Comparison of ENCODE assay signal across 23 cellular contexts in the genomic region with DNA sequence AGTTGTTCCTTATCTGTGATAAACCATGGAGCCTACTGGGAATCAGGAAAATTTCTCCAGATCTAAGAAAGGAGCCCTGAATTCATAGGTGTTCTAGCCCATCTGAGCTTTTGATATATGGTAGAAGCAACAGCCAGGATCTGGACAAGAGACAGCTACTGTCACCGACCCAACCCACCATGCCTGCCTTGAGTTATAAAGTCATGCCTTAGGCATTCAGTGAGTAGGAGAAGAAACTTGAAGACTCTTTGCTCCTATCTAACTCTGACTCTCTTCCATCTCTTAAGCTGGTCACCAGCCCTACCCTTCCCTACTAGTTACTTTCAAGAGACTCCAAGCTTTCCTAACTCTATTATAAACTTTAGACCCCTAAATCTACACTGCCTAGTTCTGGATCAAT.
"Had no signal": no experiment of that assay in that cellular context is flagged by ENCODE, and none has a peak within 500 bp of the region (broad histone marks: within the 10 kb centered on the region; RNA-seq: fewer than 3 reads in every experiment).

No MANE protein-coding gene starts in this region.

- ATAC-seq: activated T-helper 17 cell treated with anti-CD3 and anti-CD28 coated beads, Interleukin-2, amount 50 U/mL, for 72 hours had no signal

- H3K9me3 ChIP-seq: Peyer's patch, SK-N-SH had no signal

- DNase-seq: activated CD4-positive, alpha-beta memory T cell treated with anti-CD3 and anti-CD28 coated beads, Interleukin-2, amount 10 ng/mL, durations not matched to agents 7 days and 5 days; activated CD4-positive, alpha-beta T cell treated with anti-CD3 and anti-CD28 coated beads, Interleukin-2, amount 10 ng/mL, durations not matched to agents 7 days and 5 days; activated CD4-positive, CD25-positive, alpha-beta regulatory T cell; activated gamma-delta T cell; activated naive CD4-positive, alpha-beta T cell treated with anti-CD3 and anti-CD28 coated beads for 36 hours; activated T-cell treated with anti-CD3 and anti-CD28 coated beads for 4 hours; activated T-cell treated with anti-CD3 and anti-CD28 coated beads, Interleukin-2, amount 50 U/mL, for 48 hours; cerebellar nuclear complex; MM.1S; NCI-H1105; NCI-H1436; NCI-H1694 treated with DMSO at 0.1 percent for 48 hours; NCI-H2029 treated with DMSO at 0.1 percent for 48 hours; NCI-H446; NCI-H524; Peyer's patch; Right ventricle myocardium superior; SJCRH30; SK-N-SH; T-helper 1 cell had no signal

- H3K27ac ChIP-seq: Peyer's patch, RWPE1, SJCRH30, VCaP had no signal

- H3K4me2 ChIP-seq: SK-N-SH had no signal

- H3K9ac ChIP-seq: SK-N-SH had no signal

- H3K4me1 ChIP-seq: Peyer's patch, SJCRH30 had no signal

- H3K36me3 ChIP-seq: Peyer's patch, SJCRH30 had no signal

- H3K4me3 ChIP-seq: Peyer's patch, SJCRH30 had no signal

- H3K27me3 ChIP-seq: Peyer's patch, SJCRH30 had no signal
